ENCODE assay signal across 1 cellular context in the genomic region with DNA sequence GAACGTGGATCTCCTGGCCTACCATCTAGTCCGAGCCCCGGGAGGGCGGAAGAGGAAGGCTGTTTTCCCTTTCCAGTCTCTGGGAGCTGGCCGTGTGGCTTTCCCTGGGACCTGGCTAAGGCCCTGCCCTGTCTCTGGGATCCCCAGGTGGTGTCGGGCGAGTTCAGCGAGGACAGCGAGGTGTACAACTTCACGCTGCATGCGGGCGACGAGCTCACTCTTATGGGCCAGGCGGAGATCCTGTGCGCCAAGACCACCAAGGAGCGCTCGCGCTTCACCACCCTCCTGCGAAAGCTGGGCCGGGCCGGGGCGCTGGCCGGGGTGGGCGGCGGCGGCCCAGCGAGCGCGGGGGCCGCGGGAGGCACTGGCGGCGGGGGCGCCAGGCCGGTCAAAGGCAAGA.
TF ChIP-seq lines count a peak whose summit lies in the region.

No MANE protein-coding gene starts in this region.

TF ChIP-seq in GM12878, 131 proteins besides CTCF, POLR2A, EP300 and RAD21 (continued from another document):
- TF ChIP-seq, protein P1, sequence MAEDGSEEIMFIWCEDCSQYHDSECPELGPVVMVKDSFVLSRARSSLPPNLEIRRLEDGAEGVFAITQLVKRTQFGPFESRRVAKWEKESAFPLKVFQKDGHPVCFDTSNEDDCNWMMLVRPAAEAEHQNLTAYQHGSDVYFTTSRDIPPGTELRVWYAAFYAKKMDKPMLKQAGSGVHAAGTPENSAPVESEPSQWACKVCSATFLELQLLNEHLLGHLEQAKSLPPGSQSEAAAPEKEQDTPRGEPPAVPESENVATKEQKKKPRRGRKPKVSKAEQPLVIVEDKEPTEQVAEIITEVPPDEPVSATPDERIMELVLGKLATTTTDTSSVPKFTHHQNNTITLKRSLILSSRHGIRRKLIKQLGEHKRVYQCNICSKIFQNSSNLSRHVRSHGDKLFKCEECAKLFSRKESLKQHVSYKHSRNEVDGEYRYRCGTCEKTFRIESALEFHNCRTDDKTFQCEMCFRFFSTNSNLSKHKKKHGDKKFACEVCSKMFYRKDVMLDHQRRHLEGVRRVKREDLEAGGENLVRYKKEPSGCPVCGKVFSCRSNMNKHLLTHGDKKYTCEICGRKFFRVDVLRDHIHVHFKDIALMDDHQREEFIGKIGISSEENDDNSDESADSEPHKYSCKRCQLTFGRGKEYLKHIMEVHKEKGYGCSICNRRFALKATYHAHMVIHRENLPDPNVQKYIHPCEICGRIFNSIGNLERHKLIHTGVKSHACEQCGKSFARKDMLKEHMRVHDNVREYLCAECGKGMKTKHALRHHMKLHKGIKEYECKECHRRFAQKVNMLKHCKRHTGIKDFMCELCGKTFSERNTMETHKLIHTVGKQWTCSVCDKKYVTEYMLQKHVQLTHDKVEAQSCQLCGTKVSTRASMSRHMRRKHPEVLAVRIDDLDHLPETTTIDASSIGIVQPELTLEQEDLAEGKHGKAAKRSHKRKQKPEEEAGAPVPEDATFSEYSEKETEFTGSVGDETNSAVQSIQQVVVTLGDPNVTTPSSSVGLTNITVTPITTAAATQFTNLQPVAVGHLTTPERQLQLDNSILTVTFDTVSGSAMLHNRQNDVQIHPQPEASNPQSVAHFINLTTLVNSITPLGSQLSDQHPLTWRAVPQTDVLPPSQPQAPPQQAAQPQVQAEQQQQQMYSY (CRISPR knock-in tag; IDR thresholded peaks at IDR 0.05), result no peak
- TF ChIP-seq NBN (IDR thresholded peaks at IDR 0.05) (no peak), EGR1 (IDR thresholded peaks at IDR 0.05; ENCODE audit: borderline replicate concordance in 1 of 2, low read depth in 2 of 2, low read length in 2 of 2) (no peak), BACH1 (IDR thresholded peaks at IDR 0.05; ENCODE audit: borderline replicate concordance) (no peak), JUNB (IDR thresholded peaks at IDR 0.05) (no peak), RCOR1 (conservative IDR thresholded peaks at IDR 0.05; ENCODE audit: low read depth, low read length) (no peak), HDAC2 (IDR thresholded peaks at IDR 0.05) (no peak), MEF2B (IDR thresholded peaks at IDR 0.05; ENCODE audit: partially characterized antibody, poor library complexity, severe bottlenecking) (no peak), CREB1 (IDR thresholded peaks at IDR 0.05; ENCODE audit: low read depth) (no peak), CEBPB (IDR thresholded peaks at IDR 0.05; ENCODE audit: borderline replicate concordance in 1 of 2, low read depth in 2 of 2, low read length in 2 of 2) (no peak), TAF1 (IDR thresholded peaks at IDR 0.05; ENCODE audit: borderline replicate concordance, low read depth, low read length) (no peak), KDM1A (IDR thresholded peaks at IDR 0.05; ENCODE audit: borderline replicate concordance) (no peak)
- TF ChIP-seq, protein P2, sequence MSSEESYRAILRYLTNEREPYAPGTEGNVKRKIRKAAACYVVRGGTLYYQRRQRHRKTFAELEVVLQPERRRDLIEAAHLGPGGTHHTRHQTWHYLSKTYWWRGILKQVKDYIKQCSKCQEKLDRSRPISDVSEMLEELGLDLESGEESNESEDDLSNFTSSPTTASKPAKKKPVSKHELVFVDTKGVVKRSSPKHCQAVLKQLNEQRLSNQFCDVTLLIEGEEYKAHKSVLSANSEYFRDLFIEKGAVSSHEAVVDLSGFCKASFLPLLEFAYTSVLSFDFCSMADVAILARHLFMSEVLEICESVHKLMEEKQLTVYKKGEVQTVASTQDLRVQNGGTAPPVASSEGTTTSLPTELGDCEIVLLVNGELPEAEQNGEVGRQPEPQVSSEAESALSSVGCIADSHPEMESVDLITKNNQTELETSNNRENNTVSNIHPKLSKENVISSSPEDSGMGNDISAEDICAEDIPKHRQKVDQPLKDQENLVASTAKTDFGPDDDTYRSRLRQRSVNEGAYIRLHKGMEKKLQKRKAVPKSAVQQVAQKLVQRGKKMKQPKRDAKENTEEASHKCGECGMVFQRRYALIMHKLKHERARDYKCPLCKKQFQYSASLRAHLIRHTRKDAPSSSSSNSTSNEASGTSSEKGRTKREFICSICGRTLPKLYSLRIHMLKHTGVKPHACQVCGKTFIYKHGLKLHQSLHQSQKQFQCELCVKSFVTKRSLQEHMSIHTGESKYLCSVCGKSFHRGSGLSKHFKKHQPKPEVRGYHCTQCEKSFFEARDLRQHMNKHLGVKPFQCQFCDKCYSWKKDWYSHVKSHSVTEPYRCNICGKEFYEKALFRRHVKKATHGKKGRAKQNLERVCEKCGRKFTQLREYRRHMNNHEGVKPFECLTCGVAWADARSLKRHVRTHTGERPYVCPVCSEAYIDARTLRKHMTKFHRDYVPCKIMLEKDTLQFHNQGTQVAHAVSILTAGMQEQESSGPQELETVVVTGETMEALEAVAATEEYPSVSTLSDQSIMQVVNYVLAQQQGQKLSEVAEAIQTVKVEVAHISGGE (CRISPR knock-in tag; IDR thresholded peaks at IDR 0.05), result no peak
